8 cellular contexts compared by ENCODE assay signal in the genomic region with DNA sequence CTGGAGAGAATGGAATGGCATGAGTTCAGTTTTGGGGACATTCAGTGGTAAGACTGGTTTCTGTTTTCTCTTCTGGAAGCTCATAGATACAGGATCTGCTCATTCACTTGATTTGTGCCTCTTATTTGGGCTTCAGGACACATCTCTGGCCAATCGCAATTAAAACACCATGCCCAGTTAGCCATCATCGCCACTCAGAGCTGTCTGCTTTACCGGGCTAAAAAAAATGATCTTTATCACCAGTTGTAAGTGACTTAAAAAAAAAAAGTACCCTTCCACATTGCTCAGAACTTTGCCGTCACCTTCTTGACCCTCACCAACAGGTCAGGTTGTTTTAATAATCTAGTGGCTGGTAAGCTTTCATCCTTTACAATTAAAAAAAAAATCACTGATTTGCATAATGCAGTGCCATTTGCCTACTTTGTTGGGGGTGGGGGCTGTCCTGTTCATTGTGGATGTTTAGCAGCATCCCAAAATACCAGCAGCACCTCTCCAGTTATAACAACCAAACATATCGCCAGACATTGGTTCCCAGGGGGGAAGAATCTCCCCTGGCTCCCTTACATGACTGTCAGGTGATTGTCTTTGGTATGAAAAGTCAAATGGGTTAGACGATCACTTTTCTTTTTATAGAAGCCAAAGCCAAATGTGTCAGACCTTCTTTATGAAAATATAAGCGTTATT.
DNase-seq lines count a peak whose midpoint lies in the region; ATAC-seq and TF ChIP-seq lines count a peak whose summit lies in the region.

No MANE protein-coding gene starts in this region.

- TF ChIP-seq POLR2A in stomach (IDR thresholded peaks at IDR 0.05), result no peak

- H3K4me1 ChIP-seq in right atrium auricular region (peaks cover 0 to 94% of the 10 kb centered on the region in 2 donors), stomach (peaks cover 41 to 90% (median 51%) of the 10 kb centered on the region in 4 donors)

- intact Hi-C loops in stomach (cut with DNase I; ENCODE audit: low total_unique reads), result no loop called here

- 53 to 64% (median 62%) methylated on average over 7 of the region's 7 CpGs for WGBS in stomach, 5 donors

- H3K27ac ChIP-seq in right atrium auricular region (peak overlapping the region; percentile 82 to 93), stomach (peak overlapping the region; percentile 23 to 95 (median 80))

- TF ChIP-seq EP300 in stomach (IDR thresholded peaks at IDR 0.05), result no peak

- peak overlapping the region; percentile 93 to 98 for H3K27ac Mint-ChIP-seq in activated naive CD4-positive, alpha-beta T cell treated with anti-CD3 and anti-CD28 coated beads, Interleukin-2, amount 50 U/mL, for 72 hours

- H3K27me3 ChIP-seq in right atrium auricular region (no peaks in the 10 kb centered on the region), stomach (no peaks in the 10 kb centered on the region)

- H3K4me3 ChIP-seq in right atrium auricular region (peak overlapping the region in 1 of 2 donors; percentile 36), stomach (peak overlapping the region; percentile 15 to 37 (median 34))

- no peak for DNase-seq in activated naive CD4-positive, alpha-beta T cell treated with anti-CD3 and anti-CD28 coated beads, Interleukin-2, amount 50 U/mL, for 72 hours (ENCODE audit: low spot score in 2 of 2)
- DNase-seq in right atrium auricular region (ENCODE audit: low spot score) (no peak), stomach (no peak), DMS53 treated with DMSO at 0.1 percent for 48 hours (lab: John Stamatoyannopoulos, UW; ENCODE audit: unreplicated experiment) (no peak), NCI-H510A treated with DMSO at 0.1 percent for 48 hours (lab: John Stamatoyannopoulos, UW) (no peak)

- ATAC-seq in HG03354 (IDR thresholded peaks at IDR 0.05; ENCODE audit: poor library complexity, severe bottlenecking, unreplicated experiment) (peak; percentile 16), GM21529 (IDR thresholded peaks at IDR 0.05; ENCODE audit: unreplicated experiment) (no peak), HG02884 (IDR thresholded peaks at IDR 0.05; ENCODE audit: unreplicated experiment) (no peak)
- no peak for ATAC-seq in activated naive CD4-positive, alpha-beta T cell treated with anti-CD3 and anti-CD28 coated beads, Interleukin-2, amount 50 U/mL, for 72 hours

- H3K36me3 Mint-ChIP-seq in activated naive CD4-positive, alpha-beta T cell treated with anti-CD3 and anti-CD28 coated beads, Interleukin-2, amount 50 U/mL, for 72 hours, result peaks cover 5 to 42% of the 10 kb centered on the region in 2 donors

- TF ChIP-seq CTCF in right atrium auricular region (IDR thresholded peaks at IDR 0.05) (no peak), stomach (IDR thresholded peaks at IDR 0.05) (no peak)

- H3K9me3 Mint-ChIP-seq in activated naive CD4-positive, alpha-beta T cell treated with anti-CD3 and anti-CD28 coated beads, Interleukin-2, amount 50 U/mL, for 72 hours, result peaks cover 0 to 3% of the 10 kb centered on the region in 2 donors

- H3K36me3 ChIP-seq in right atrium auricular region, result no peaks in the 10 kb centered on the region
- no peaks in the 10 kb centered on the region for H3K36me3 ChIP-seq in stomach

- H3K9me3 ChIP-seq in right atrium auricular region (no peaks in the 10 kb centered on the region), stomach (no peaks in the 10 kb centered on the region)
